In genomic region chr11:66727282-66727882, GRCh38 we compare ENCODE assay signal across 8 cellular contexts. TPM values are rescaled to one million over a fixed set of nuclear protein-coding genes. Genes with fewer than 3 reads are reported as not detected.
A peak's percentile ranks its signal among the peaks of the same experiment; 100 is the strongest.
DNase-seq lines count a peak whose midpoint lies in the region; ATAC-seq and TF ChIP-seq lines count a peak whose summit lies in the region.

No MANE protein-coding gene starts in this region.

- no peak for TF ChIP-seq EP300 in Ishikawa (IDR thresholded peaks at IDR 0.05; ENCODE audit: borderline replicate concordance)

- DNase-seq in DMS53 (lab: John Stamatoyannopoulos, UW) = peak; percentile 78
- peak; percentile 66 for DNase-seq in activated CD8-positive, alpha-beta memory T cell treated with anti-CD3 and anti-CD28 coated beads, Interleukin-2, amount 50 U/mL, for 48 hours
- no peak for DNase-seq in foreskin keratinocyte
- DNase-seq in omental fat pad (ENCODE audit: low spot score) = no peak
- no peak for DNase-seq in ureter (ENCODE audit: low spot score)
- no peak for DNase-seq in cortex of kidney (lab: John Stamatoyannopoulos, UW)

- TF ChIP-seq CTCF in foreskin keratinocyte (conservative IDR thresholded peaks at IDR 0.05) (no peak), omental fat pad (IDR thresholded peaks at IDR 0.05) (no peak)

- peaks cover 5% of the 10 kb centered on the region for H3K27me3 ChIP-seq in foreskin keratinocyte

- TF ChIP-seq RAD21 in Ishikawa (IDR thresholded peaks at IDR 0.05; ENCODE audit: low read depth) = no peak

- ATAC-seq in foreskin keratinocyte (peak; percentile 32), omental fat pad (ENCODE audit: low FRiP score) (peak; percentile 64), HG03469 (IDR thresholded peaks at IDR 0.05; ENCODE audit: unreplicated experiment) (no peak)

- no peaks in the 10 kb centered on the region for H3K4me1 ChIP-seq in foreskin keratinocyte

- H3K27ac ChIP-seq in foreskin keratinocyte = no peak overlapping the region

TF ChIP-seq in Ishikawa, 13 proteins besides CTCF, POLR2A, EP300 and RAD21:
- no peak for TF ChIP-seq TCF12 (IDR thresholded peaks at IDR 0.05; ENCODE audit: low read depth)
- TF ChIP-seq MAX (IDR thresholded peaks at IDR 0.05) = peak; percentile 87
- TF ChIP-seq NFIC (IDR thresholded peaks at IDR 0.05) = no peak
- no peak for TF ChIP-seq EGR1 (IDR thresholded peaks at IDR 0.05)
- TF ChIP-seq TAF1 (IDR thresholded peaks at IDR 0.05; ENCODE audit: low read depth) = peak; percentile 25; the same call in 1 of the 2 replicates
TF ChIP-seq in Ishikawa: peak in this region for 2.

RNA-seq across cellular contexts. Expression of gene SPTBN2, which starts 1.6 kb away (rescaled TPM):
- total RNA-seq in foreskin keratinocyte (20.9 and 22.9 TPM in 2 replicates), omental fat pad (10 to 100 TPM in 2 of 4 donors, 1 to 10 TPM in 2; 1.6 to 14.4 (median 8.6) TPM), ureter (33.7 TPM)
- polyA plus RNA-seq in foreskin keratinocyte = 10.9 and 12.5 TPM in 2 replicates

RNA-seq across cellular contexts. Expression of gene RBM4B, which starts 49.7 kb away (rescaled TPM):
- 18.2 and 18.6 TPM in 2 replicates for total RNA-seq in foreskin keratinocyte
- 12.7 and 14.1 TPM in 2 replicates for polyA plus RNA-seq in foreskin keratinocyte
- 10 to 100 TPM in 3 of 4 donors, 1 to 10 TPM in 1; 7.8 to 13.9 (median 11.2) TPM for total RNA-seq in omental fat pad
- total RNA-seq in ureter = 20.1 TPM

Comparison
In these comparisons a context has a peak if more than half of its experiments do, and no peak if none do; other contexts are left out.
1. DNase-seq: peak in DMS53 (single experiment) and activated CD8-positive, alpha-beta memory T cell treated with anti-CD3 and anti-CD28 coated beads, Interleukin-2, amount 50 U/mL, for 48 hours (single experiment); none in foreskin keratinocyte (0 of 2), omental fat pad (single experiment), ureter (single experiment) and cortex of kidney (single experiment).